Comparison of ENCODE assay signal across 8 cellular contexts in genomic region chr22:38656256-38657148, GRCh38. TPM values are rescaled to one million over a fixed set of nuclear protein-coding genes. Genes with fewer than 3 reads are reported as not detected.
DNase-seq lines count a peak whose midpoint lies in the region; ATAC-seq, FAIRE-seq and TF ChIP-seq lines count a peak whose summit lies in the region.

TSS of gene CBY1 (plus strand) at chr22:38656638. CDS start at chr22:38668055, 11,417 bp downstream.
TSS of gene FAM227A (minus strand) at chr22:38656392. CDS start at chr22:38650168, 6,224 bp downstream.

- CTCF ChIA-PET in HepG2 (lab: Yijun Ruan, JAX; ENCODE audit: low intra/inter-chr PET ratio, low total read pairs): no interaction called here

- TF ChIP-seq CTCF in HepG2 (CRISPR knock-in tag; IDR thresholded peaks at IDR 0.05): peak; percentile 19

- DNase-seq in NCI-H748 (lab: John Stamatoyannopoulos, UW; ENCODE audit: unreplicated experiment): peak; percentile 95
- DNase-seq in activated CD4-positive, alpha-beta T cell treated with anti-CD3 and anti-CD28 coated beads, Interleukin-2, amount 50 U/mL, for 48 hours: peak; percentile 85 to 88
- peak; percentile 94 for DNase-seq in dermis blood vessel endothelial cell
- peak; percentile 78 for DNase-seq in HepG2 (ENCODE audit: low spot score)
- DNase-seq in stimulated activated CD4-positive, alpha-beta T cell treated with anti-CD3 and anti-CD28 coated beads, Interleukin-2, amount 100 ng/mL, for 4 hours (ENCODE audit: low read depth): peak; percentile 68

- POLR2A ChIA-PET in HepG2 (lab: Yijun Ruan, JAX): interaction anchor here (1.2 kb wide), 1 partner anchor 25 kb away, joined by 5 read pairs; the partner anchor contains the start of gene TOMM22

- H3K9ac ChIP-seq in BLaER1 treated with 17β-estradiol and CSF1 and Interleukin-3, amounts not matched to agents 10 nM and 100 nM: peak within 1 kb of the TSS; percentile 93 to 99 (median 97)
- H3K9ac ChIP-seq in HepG2 (ENCODE audit: insufficient read depth, low read depth, low read length): peak within 1 kb of the TSS; percentile 89

- peaks cover 10% of the 10 kb centered on the region for H3K79me2 ChIP-seq in HepG2 (ENCODE audit: insufficient read depth, low read length)

- intact Hi-C loops in HepG2 (cut with micrococcal nuclease; ENCODE audit: unreplicated experiment): no loop called here

- 2% methylated on average over 11 of the region's 70 CpGs for WGBS in HepG2 (ENCODE audit: low lambda C conversion rate)

- in situ Hi-C loops in HepG2 (cut with HindIII; ENCODE audit: extremely low pct_ligation_motif_present, low pct_unique_long_range_greater_than_20kb): no loop called here

- H3K9me3 ChIP-seq in BLaER1 treated with 17β-estradiol and CSF1 and Interleukin-3, amounts not matched to agents 10 nM and 100 nM (replicated peaks in 1 of 11): no peaks in the 10 kb centered on the region
- H3K9me3 ChIP-seq in HepG2 (ENCODE audit: low read length): no peaks in the 10 kb centered on the region

- 0 out of 22 replicates have a peak, but pooled peaks cover 0 to 4% (median 0%) of the 10 kb centered on the region in 11 experiments for H4K20me1 ChIP-seq in BLaER1 treated with 17β-estradiol and CSF1 and Interleukin-3, amounts not matched to agents 10 nM and 100 nM
- H4K20me1 ChIP-seq in HepG2 (ENCODE audit: insufficient read depth, low read length): no peaks in the 10 kb centered on the region

- peak within 1 kb of the TSS; percentile 96 to 99 (median 97) for H3K27ac ChIP-seq in BLaER1 treated with 17β-estradiol and CSF1 and Interleukin-3, amounts not matched to agents 10 nM and 100 nM
- H3K27ac ChIP-seq in HepG2 (ENCODE audit: extremely low read length, insufficient read depth, low read length): peak within 1 kb of the TSS; percentile 90

- peak; percentile 64 for FAIRE-seq in HepG2 (lab: Jason Lieb, UNC)

- peaks cover 0 to 6% (median under 1%) of the 10 kb centered on the region in 11 experiments; a peak in 5 of 22 replicates for H3K36me3 ChIP-seq in BLaER1 treated with 17β-estradiol and CSF1 and Interleukin-3, amounts not matched to agents 10 nM and 100 nM
- H3K36me3 ChIP-seq in HepG2 (replicated peaks in 1 of 2; ENCODE audit: control insufficient read depth in 1 of 2, insufficient read depth in 2 of 2, low read length in 2 of 2): no peaks in the 10 kb centered on the region

- peak within 1 kb of the TSS; percentile 95 for H2AFZ ChIP-seq in HepG2 (ENCODE audit: low read length)

- H3K4me3 ChIP-seq in BLaER1 treated with 17β-estradiol and CSF1 and Interleukin-3, amounts not matched to agents 10 nM and 100 nM: peak within 1 kb of the TSS; percentile 82 to 98 (median 86)
- peak within 1 kb of the TSS; percentile 80 to 92 (median 87) for H3K4me3 ChIP-seq in HepG2 (replicated peaks in 1 of 3; ENCODE audit: insufficient read depth in 1 of 3, low read depth in 2 of 3, low read length in 3 of 3)

- H3K4me1 ChIP-seq in BLaER1 treated with 17β-estradiol and CSF1 and Interleukin-3, amounts not matched to agents 10 nM and 100 nM: peaks cover 11 to 22% (median 17%) of the 10 kb centered on the region in 10 experiments
- H3K4me1 ChIP-seq in HepG2 (ENCODE audit: insufficient read depth, low read length): peaks cover 5% of the 10 kb centered on the region; the same call in 1 of the 2 replicates

- H3K4me2 ChIP-seq in BLaER1 treated with 17β-estradiol and CSF1 and Interleukin-3, amounts not matched to agents 10 nM and 100 nM: peak within 1 kb of the TSS; percentile 90 to 99 (median 96)
- peak within 1 kb of the TSS; percentile 90 for H3K4me2 ChIP-seq in HepG2 (ENCODE audit: low read depth, low read length)

- peak; percentile 67 for ATAC-seq in GM19351 (IDR thresholded peaks at IDR 0.05; ENCODE audit: unreplicated experiment)
- ATAC-seq in HG03521 (IDR thresholded peaks at IDR 0.05; ENCODE audit: unreplicated experiment): peak; percentile 67
- ATAC-seq in HepG2: peak; percentile 93

- H3K27me3 ChIP-seq in BLaER1 treated with 17β-estradiol and CSF1 and Interleukin-3, amounts not matched to agents 10 nM and 100 nM: no peaks in the 10 kb centered on the region
- no peaks in the 10 kb centered on the region; a peak in 1 of 5 replicates for H3K27me3 ChIP-seq in HepG2 (ENCODE audit: control insufficient read depth in 1 of 2, insufficient read depth in 2 of 2, low read length in 2 of 2)

- TF ChIP-seq EP300 in HepG2 (IDR thresholded peaks at IDR 0.05; ENCODE audit: low read depth in 2 of 2, low read length in 2 of 2): no peak
- no peak for TF ChIP-seq EP300 in HepG2 (CRISPR knock-in tag; IDR thresholded peaks at IDR 0.05; ENCODE audit: borderline replicate concordance)

- BruUV-seq in HepG2 (replicated peaks; lab: Mats Ljungman, UMichigan): TSS peak; percentile 81

- peak; percentile 59 to 77; a peak in 3 of 4 replicates for TF ChIP-seq POLR2A in HepG2 (IDR thresholded peaks at IDR 0.05; ENCODE audit: insufficient read depth in 1 of 2, low read depth in 2 of 2, low read length in 2 of 2)

- TF ChIP-seq RAD21 in HepG2 (CRISPR knock-in tag; IDR thresholded peaks at IDR 0.05): no peak; the same call in 1 of the 2 replicates

TF ChIP-seq in HepG2, 621 proteins besides CTCF, POLR2A, EP300 and RAD21 (continues in another document):
- TF ChIP-seq NFATC3 (CRISPR knock-in tag; IDR thresholded peaks at IDR 0.05) (peak; percentile 45; the same call in 1 of the 2 replicates), ATF7-NPFF (CRISPR knock-in tag; IDR thresholded peaks at IDR 0.05; ENCODE audit: low read depth) (peak; percentile 77), KLF16 (CRISPR knock-in tag; IDR thresholded peaks at IDR 0.05) (peak in 1 of 2 experiments; percentile 14; a peak in 1 of 4 replicates), ASH2L (IDR thresholded peaks at IDR 0.05; ENCODE audit: insufficient read length, low read depth, low read length) (peak; percentile 79), GLMP (CRISPR knock-in tag; IDR thresholded peaks at IDR 0.05; ENCODE audit: borderline replicate concordance) (no peak), ESRRA (CRISPR knock-in tag; IDR thresholded peaks at IDR 0.05; ENCODE audit: low read depth) (0 out of 2 replicates have a peak, but pooled peaks have one; percentile 38)

RNA-seq across cellular contexts. Expression of gene CBY1, which starts in this region (rescaled TPM):
- total RNA-seq in dermis blood vessel endothelial cell (15.1 and 18.4 TPM in 2 replicates), HepG2 (2016; rRNA removed; fragmentation: Illumina TruSeq; extraction: Trizol) (19.7 and 28.8 TPM in 2 replicates)
- 12.4 and 14.6 TPM in 2 replicates for total RNA-seq in HepG2 (2016; cell fraction: cytosol; rRNA removed; fragmentation: Illumina TruSeq; extraction: Trizol; ENCODE audit: low read depth)
- 24.0 and 29.9 TPM in 2 replicates for total RNA-seq in HepG2 (2016; cell fraction: insoluble cytoplasmic fraction; rRNA removed; fragmentation: Illumina TruSeq; extraction: Trizol)
- 25.8 and 26.9 TPM in 2 replicates for total RNA-seq in HepG2 (2016; cell fraction: membrane; rRNA removed; fragmentation: Illumina TruSeq; extraction: Trizol)
- total RNA-seq in HepG2 (2016; cell fraction: nucleus; rRNA removed; fragmentation: Illumina TruSeq; extraction: Trizol): 10.3 and 13.5 TPM in 2 replicates
- polyA plus RNA-seq in HepG2 (2011; rRNA removed): 18.1 and 20.3 TPM in 2 replicates
- 20.1 and 21.1 TPM in 2 replicates for polyA plus RNA-seq in HepG2 (2011; cell fraction: cytosol; rRNA removed)
- polyA plus RNA-seq in HepG2 (2011; cell fraction: nucleus; rRNA removed): 10.3 and 10.6 TPM in 2 replicates
- polyA plus RNA-seq in HepG2 (2012): 11.6 and 15.0 TPM in 2 replicates
- 18.2 and 24.7 TPM in 2 replicates for polyA plus RNA-seq in HepG2 (2016; cell fraction: cytosol; fragmentation: Illumina TruSeq; extraction: Trizol; ENCODE audit: low read depth)
- polyA plus RNA-seq in HepG2 (2016; cell fraction: insoluble cytoplasmic fraction; fragmentation: Illumina TruSeq; extraction: Trizol; ENCODE audit: low read depth): 43.2 and 46.0 TPM in 2 replicates
- polyA plus RNA-seq in HepG2 (2016; cell fraction: membrane; fragmentation: Illumina TruSeq; extraction: Trizol; ENCODE audit: low read depth): 26.2 and 31.2 TPM in 2 replicates
- polyA plus RNA-seq in HepG2 (2016; cell fraction: nucleus; fragmentation: Illumina TruSeq; extraction: Trizol; ENCODE audit: insufficient read depth, low read depth): 33.6 and 34.6 TPM in 2 replicates
- 11.2 and 14.1 TPM in 2 replicates for polyA minus RNA-seq in HepG2 (2011; rRNA and poly(A)+ RNA removed; ENCODE audit: low replicate concordance)
- polyA minus RNA-seq in HepG2 (2011; cell fraction: cytosol; rRNA and poly(A)+ RNA removed): 4.4 and 4.7 TPM in 2 replicates
- polyA minus RNA-seq in HepG2 (2011; cell fraction: nucleus; rRNA and poly(A)+ RNA removed): 7.9 and 10.8 TPM in 2 replicates

RNA-seq across cellular contexts. Expression of gene FAM227A, which starts in this region (rescaled TPM):
- total RNA-seq in dermis blood vessel endothelial cell (0.34 and 0.65 TPM in 2 replicates), HepG2 (2016; rRNA removed; fragmentation: Illumina TruSeq; extraction: Trizol) (0.53 and 1.5 TPM in 2 replicates)
- 0.26 and 0.51 TPM in 2 replicates for total RNA-seq in HepG2 (2016; cell fraction: cytosol; rRNA removed; fragmentation: Illumina TruSeq; extraction: Trizol; ENCODE audit: low read depth)
- total RNA-seq in HepG2 (2016; cell fraction: insoluble cytoplasmic fraction; rRNA removed; fragmentation: Illumina TruSeq; extraction: Trizol): 0.21 and 1.3 TPM in 2 replicates
- total RNA-seq in HepG2 (2016; cell fraction: membrane; rRNA removed; fragmentation: Illumina TruSeq; extraction: Trizol): 0.46 and 0.48 TPM in 2 replicates
- total RNA-seq in HepG2 (2016; cell fraction: nucleus; rRNA removed; fragmentation: Illumina TruSeq; extraction: Trizol): 3.8 and 4.2 TPM in 2 replicates
- polyA plus RNA-seq in HepG2 (2011; rRNA removed): 0.89 and 1.0 TPM in 2 replicates
- polyA plus RNA-seq in HepG2 (2011; cell fraction: cytosol; rRNA removed): 0.09 TPM in 2 replicates
- 1.9 and 2.6 TPM in 2 replicates for polyA plus RNA-seq in HepG2 (2011; cell fraction: nucleus; rRNA removed)
- 0.39 and 0.43 TPM in 2 replicates for polyA plus RNA-seq in HepG2 (2012)
- 0.03 and 0.08 TPM in 2 replicates for polyA plus RNA-seq in HepG2 (2016; cell fraction: cytosol; fragmentation: Illumina TruSeq; extraction: Trizol; ENCODE audit: low read depth)
- polyA plus RNA-seq in HepG2 (2016; cell fraction: insoluble cytoplasmic fraction; fragmentation: Illumina TruSeq; extraction: Trizol; ENCODE audit: low read depth): 0.20 and 0.47 TPM in 2 replicates
- 0.14 and 0.17 TPM in 2 replicates for polyA plus RNA-seq in HepG2 (2016; cell fraction: membrane; fragmentation: Illumina TruSeq; extraction: Trizol; ENCODE audit: low read depth)
- 3.4 and 3.5 TPM in 2 replicates for polyA plus RNA-seq in HepG2 (2016; cell fraction: nucleus; fragmentation: Illumina TruSeq; extraction: Trizol; ENCODE audit: insufficient read depth, low read depth)
- polyA minus RNA-seq in HepG2 (2011; rRNA and poly(A)+ RNA removed; ENCODE audit: low replicate concordance): 0.76 and 5.9 TPM in 2 replicates
- polyA minus RNA-seq in HepG2 (2011; cell fraction: cytosol; rRNA and poly(A)+ RNA removed): 0.18 and 0.40 TPM in 2 replicates
- 3.1 and 3.7 TPM in 2 replicates for polyA minus RNA-seq in HepG2 (2011; cell fraction: nucleus; rRNA and poly(A)+ RNA removed)

Comparison
In these comparisons a context has a peak if more than half of its experiments do, and no peak if none do; other contexts are left out.
1. Peak in every context shown above with its lines: DNase-seq, ATAC-seq, H3K4me3 ChIP-seq and H3K27ac ChIP-seq.